ENCODE assay signal across 32 cellular contexts in genomic region chr16:80619824-80620223, GRCh38.
DNase-seq lines count a peak whose midpoint lies in the region; ATAC-seq, FAIRE-seq and TF ChIP-seq lines count a peak whose summit lies in the region.
"Had no signal": no experiment of that assay in that cellular context is flagged by ENCODE, and none has a peak within 500 bp of the region (broad histone marks: within the 10 kb centered on the region; RNA-seq: fewer than 3 reads in every experiment).

No MANE protein-coding gene starts in this region.

- H3K9me1 ChIP-seq in keratinocyte (ENCODE audit: control insufficient read depth, extremely low read depth, insufficient read depth, low read length), result no peaks in the 10 kb centered on the region

- CTCF ChIA-PET in mammary epithelial cell (lab: Charles Lee; ENCODE audit: low non-redundant PET), result no interaction called here

- H2AFZ ChIP-seq in mammary epithelial cell (ENCODE audit: low read depth, low read length) (no peak overlapping the region), keratinocyte (ENCODE audit: control insufficient read depth, low read length) (peak overlapping the region; percentile 20)

- DNase-seq in 8988T (peak; percentile 75), H54 (ENCODE audit: insufficient read length, low spot score) (peak; percentile 38), mammary epithelial cell (peak; percentile 19), keratinocyte (ENCODE audit: low read depth, low spot score) (no peak), NK-92 (lab: John Stamatoyannopoulos, UW; ENCODE audit: unreplicated experiment) (no peak), Right ventricle myocardium inferior (ENCODE audit: missing footprints) (no peak)
- no peak for DNase-seq in stimulated activated naive CD8-positive, alpha-beta T cell treated with anti-CD3 and anti-CD28 coated beads, Interleukin-15, amount 100 ng/mL, for 72 hours
- DNase-seq: activated CD4-positive, alpha-beta T cell treated with anti-CD3 and anti-CD28 coated beads, Interleukin-2, amount 50 U/mL, for 1 hour; activated CD4-positive, CD25-positive, alpha-beta regulatory T cell; activated effector memory CD4-positive, alpha-beta T cell treated with anti-CD3 and anti-CD28 coated beads, Interleukin-2, amount 50 U/mL, for 16 hours; activated naive CD8-positive, alpha-beta T cell treated with anti-CD3 and anti-CD28 coated beads for 36 hours; activated T-cell treated with anti-CD3 and anti-CD28 coated beads, Interleukin-2, amount 50 U/mL, for 24 hours; anterior cingulate cortex; CD4-positive, CD25-positive, alpha-beta regulatory T cell; H9; IMR-90; kidney; midbrain; naive B cell; NCI-H1092 treated with DMSO at 0.1 percent for 48 hours; NCI-H187 treated with DMSO at 0.1 percent for 48 hours; NCI-H2171; RPMI8226; stimulated activated CD4-positive, alpha-beta T cell treated with anti-CD3 and anti-CD28 coated beads, Interleukin-12 subunit alpha, Interleukin-12 subunit beta, amount 100 ng/mL, for 4 hours; stimulated activated CD4-positive, alpha-beta T cell treated with anti-CD3 and anti-CD28 coated beads, Interleukin-2, amount 100 ng/mL, for 48 hours had no signal

- H3K9ac ChIP-seq in mammary epithelial cell (ENCODE audit: insufficient read depth, low read length) (no peak overlapping the region), keratinocyte (ENCODE audit: control insufficient read depth, extremely low read depth, insufficient read depth, low read length) (no peak overlapping the region)

- no peaks in the 10 kb centered on the region for H3K79me2 ChIP-seq in mammary epithelial cell (ENCODE audit: insufficient read depth, low read length)
- no peaks in the 10 kb centered on the region for H3K79me2 ChIP-seq in keratinocyte (ENCODE audit: control insufficient read depth, insufficient read depth, low read length)

- FAIRE-seq in H54 (lab: Jason Lieb, UNC) (no peak), keratinocyte (lab: Jason Lieb, UNC) (no peak)
- FAIRE-seq: A549, GM12891, kidney had no signal

- peaks cover 2% of the 10 kb centered on the region for H3K27me3 ChIP-seq in mammary epithelial cell (ENCODE audit: insufficient read depth, low read length)
- no peaks in the 10 kb centered on the region for H3K27me3 ChIP-seq in keratinocyte (ENCODE audit: control insufficient read depth, extremely low read depth, insufficient read depth, low read length)
- H3K27me3 ChIP-seq: breast epithelium, tibial nerve had no signal

- H3K9me3 Mint-ChIP-seq in stimulated activated naive CD8-positive, alpha-beta T cell treated with anti-CD3 and anti-CD28 coated beads, Interleukin-15, amount 100 ng/mL, for 72 hours, result peaks cover 6 to 7% of the 10 kb centered on the region in 2 donors
- H3K9me3 Mint-ChIP-seq: activated T-cell treated with anti-CD3 and anti-CD28 coated beads, Interleukin-2, amount 50 U/mL, for 24 hours had no signal

- TF ChIP-seq CTCF in mammary epithelial cell (conservative IDR thresholded peaks at IDR 0.05 in 1 of 2, IDR thresholded peaks at IDR 0.05 in 1 of 2; ENCODE audit: extremely low read depth in 1 of 2, insufficient read depth in 1 of 2, low read depth in 1 of 2, low read length in 2 of 2), result no peak
- TF ChIP-seq CTCF in keratinocyte (optimal IDR thresholded peaks at IDR 0.05 in 1 of 3, IDR thresholded peaks at IDR 0.05 in 1 of 3, conservative IDR thresholded peaks at IDR 0.05 in 1 of 3; ENCODE audit: extremely low read depth in 1 of 3, insufficient read depth in 2 of 3, low read length in 3 of 3), result no peak

- ATAC-seq in stimulated activated naive CD8-positive, alpha-beta T cell treated with anti-CD3 and anti-CD28 coated beads, Interleukin-15, amount 100 ng/mL, for 72 hours, result no peak
- ATAC-seq in Right ventricle myocardium inferior, result no peak
- ATAC-seq in HG02884 (IDR thresholded peaks at IDR 0.05; ENCODE audit: unreplicated experiment), result no peak
- ATAC-seq: A549, sciatic nerve had no signal

- intact Hi-C loops in mammary epithelial cell (cut with micrococcal nuclease), result no loop called here
- intact Hi-C loops in Right ventricle myocardium inferior (cut with DNase I), result no loop called here

- dilution Hi-C loops in mammary epithelial cell (cut with HindIII; ENCODE audit: low sequenced_read_pairs) (no loop called here), keratinocyte (cut with MboI; ENCODE audit: extremely low pct_ligation_motif_present, low sequenced_read_pairs) (no loop called here)

- in situ Hi-C loops in mammary epithelial cell (cut with MboI; ENCODE audit: low sequenced_read_pairs in 2 of 2), result no loop called here

- no peaks in the 10 kb centered on the region for H3K4me1 Mint-ChIP-seq in stimulated activated naive CD8-positive, alpha-beta T cell treated with anti-CD3 and anti-CD28 coated beads, Interleukin-15, amount 100 ng/mL, for 72 hours
- H3K4me1 Mint-ChIP-seq: activated naive CD8-positive, alpha-beta T cell treated with anti-CD3 and anti-CD28 coated beads for 36 hours; naive B cell had no signal

- no TSS peak for BruUV-seq in mammary epithelial cell (replicated peaks; lab: Mats Ljungman, UMichigan)

- WGBS in mammary epithelial cell (ENCODE audit: low coverage, missing lambda C conversion rate), result 49% methylated on average over 3 of the region's 4 CpGs

- no peak overlapping the region for H3K4me3 ChIP-seq in mammary epithelial cell (replicated peaks in 1 of 3; ENCODE audit: insufficient read depth in 1 of 3, low read depth in 2 of 3, low read length in 3 of 3)
- no peak overlapping the region for H3K4me3 ChIP-seq in keratinocyte (ENCODE audit: control insufficient read depth in 2 of 3, extremely low read depth in 1 of 3, insufficient read depth in 2 of 3, low read depth in 1 of 3, low read length in 3 of 3)
- H3K4me3 ChIP-seq: A549, breast epithelium, SK-N-MC, tibial nerve had no signal

- H3K27ac ChIP-seq in mammary epithelial cell (ENCODE audit: insufficient read depth, low read depth, low read length), result no peak overlapping the region
- peak overlapping the region; percentile 35 for H3K27ac ChIP-seq in keratinocyte (ENCODE audit: control insufficient read depth, insufficient read depth, low read length)
- H3K27ac ChIP-seq: A549, SK-N-MC, tibial nerve had no signal

- H3K27ac Mint-ChIP-seq in stimulated activated naive CD8-positive, alpha-beta T cell treated with anti-CD3 and anti-CD28 coated beads, Interleukin-15, amount 100 ng/mL, for 72 hours, result peak overlapping the region in 1 of 2 donors; percentile 74
- H3K27ac Mint-ChIP-seq: activated naive CD8-positive, alpha-beta T cell treated with anti-CD3 and anti-CD28 coated beads for 36 hours; activated T-cell treated with anti-CD3 and anti-CD28 coated beads, Interleukin-2, amount 50 U/mL, for 24 hours; CD4-positive, CD25-positive, alpha-beta regulatory T cell had no signal

- H3K4me3 Mint-ChIP-seq in stimulated activated naive CD8-positive, alpha-beta T cell treated with anti-CD3 and anti-CD28 coated beads, Interleukin-15, amount 100 ng/mL, for 72 hours, result no peak overlapping the region
- H3K4me3 Mint-ChIP-seq: activated naive CD8-positive, alpha-beta T cell treated with anti-CD3 and anti-CD28 coated beads for 36 hours; activated T-cell treated with anti-CD3 and anti-CD28 coated beads, Interleukin-2, amount 50 U/mL, for 24 hours; CD4-positive, CD25-positive, alpha-beta regulatory T cell; H9 had no signal

- no peaks in the 10 kb centered on the region for H3K36me3 ChIP-seq in mammary epithelial cell (ENCODE audit: insufficient read depth, low read length)
- H3K36me3 ChIP-seq in keratinocyte (ENCODE audit: control insufficient read depth in 2 of 2, extremely low read depth in 1 of 2, insufficient read depth in 2 of 2, low read length in 2 of 2), result peaks cover 0 to 1% of the 10 kb centered on the region in 2 experiments
- H3K36me3 ChIP-seq: breast epithelium, tibial nerve had no signal

- H3K4me2 ChIP-seq in mammary epithelial cell (ENCODE audit: insufficient read depth, low read depth, low read length), result no peak overlapping the region
- H3K4me2 ChIP-seq in keratinocyte (ENCODE audit: control insufficient read depth, extremely low read depth, insufficient read depth, low read depth, low read length), result peak overlapping the region; percentile 18
- H3K4me2 ChIP-seq: A549 had no signal

- H3K27me3 Mint-ChIP-seq in stimulated activated naive CD8-positive, alpha-beta T cell treated with anti-CD3 and anti-CD28 coated beads, Interleukin-15, amount 100 ng/mL, for 72 hours, result no peaks in the 10 kb centered on the region
- H3K27me3 Mint-ChIP-seq: activated naive CD8-positive, alpha-beta T cell treated with anti-CD3 and anti-CD28 coated beads for 36 hours; activated T-cell treated with anti-CD3 and anti-CD28 coated beads, Interleukin-2, amount 50 U/mL, for 24 hours; CD4-positive, CD25-positive, alpha-beta regulatory T cell had no signal

- H3K4me1 ChIP-seq in mammary epithelial cell (ENCODE audit: insufficient read depth, low read length) (no peaks in the 10 kb centered on the region), keratinocyte (ENCODE audit: control insufficient read depth, extremely low read depth, insufficient read depth, low read length) (peaks cover 20% of the 10 kb centered on the region)
- H3K4me1 ChIP-seq: A549, breast epithelium, tibial nerve had no signal

- no peak for TF ChIP-seq POLR2A in H54 (IDR thresholded peaks at IDR 0.05; ENCODE audit: low read depth, low read length)

- H3K9me3 ChIP-seq in mammary epithelial cell (replicated peaks; ENCODE audit: insufficient read depth, low read length) (peaks cover 14% of the 10 kb centered on the region), keratinocyte (ENCODE audit: control insufficient read depth, low read depth, low read length) (no peaks in the 10 kb centered on the region)
- H3K9me3 ChIP-seq: A549 had no signal

- no peaks in the 10 kb centered on the region for H4K20me1 ChIP-seq in mammary epithelial cell (ENCODE audit: insufficient read depth, low read length)
- H4K20me1 ChIP-seq in keratinocyte (ENCODE audit: control insufficient read depth, extremely low read depth, insufficient read depth, low read length), result no peaks in the 10 kb centered on the region

Comparison
In these comparisons a context has a peak if more than half of its experiments do, and no peak if none do; other contexts are left out.
1. DNase-seq: peak in 8988T (single experiment), H54 (single experiment) and mammary epithelial cell (single experiment); none in keratinocyte (single experiment), NK-92 (single experiment), stimulated activated naive CD8-positive, alpha-beta T cell treated with anti-CD3 and anti-CD28 coated beads, Interleukin-15, amount 100 ng/mL, for 72 hours (0 of 2) and Right ventricle myocardium inferior (single experiment).